32 cellular contexts compared by ENCODE assay signal in the genomic region with DNA sequence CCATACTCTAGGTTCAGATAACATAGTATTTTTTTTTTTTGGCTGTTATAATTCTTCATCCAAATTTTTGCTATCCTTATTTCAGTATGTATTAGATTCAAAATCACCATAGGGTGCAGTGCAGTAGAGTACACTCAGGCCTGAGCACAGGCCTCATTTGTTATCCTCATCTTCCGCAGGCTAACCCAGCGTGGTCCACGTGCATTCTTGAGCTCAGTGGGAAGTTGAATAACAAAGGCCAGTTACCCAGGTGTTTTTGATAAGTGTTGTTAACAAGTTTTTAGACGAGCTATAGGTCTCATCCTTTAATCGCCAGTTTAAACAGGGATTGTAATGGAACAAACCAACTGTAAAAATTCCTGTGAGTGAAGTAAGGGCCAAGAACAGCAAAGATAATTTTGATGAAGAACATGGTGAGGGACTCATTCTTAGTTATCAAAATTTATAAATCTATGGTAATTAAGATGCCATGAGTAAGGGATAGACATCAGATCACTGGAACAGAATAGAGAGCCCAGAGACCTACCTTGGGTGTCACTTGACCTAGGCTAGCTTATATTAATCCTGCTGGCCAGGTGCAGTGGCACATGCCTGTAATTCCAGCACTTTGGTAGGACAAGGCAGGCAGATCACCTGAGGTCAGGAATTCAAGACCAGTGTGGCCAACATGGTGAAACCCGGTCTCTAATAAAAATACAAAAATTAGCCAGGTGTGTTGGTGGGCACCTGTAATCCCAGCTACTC. TPM values are rescaled to one million over a fixed set of nuclear protein-coding genes. Genes with fewer than 3 reads are reported as not detected.
"Had no signal": no experiment of that assay in that cellular context is flagged by ENCODE, and none has a peak within 500 bp of the region (broad histone marks: within the 10 kb centered on the region; RNA-seq: fewer than 3 reads in every experiment).

No MANE protein-coding gene starts in this region.

- H3K27me3 Mint-ChIP-seq: activated B cell treated with CpG ODN at 0.5 μM for 24 hours; activated CD4-positive, alpha-beta memory T cell treated with anti-CD3 and anti-CD28 coated beads, Interleukin-2, amount 10 ng/mL, durations not matched to agents 7 days and 5 days; activated CD8-positive, alpha-beta memory T cell treated with anti-CD3 and anti-CD28 coated beads, Interleukin-2, amount 10 ng/mL, durations not matched to agents 7 days and 5 days; activated naive CD4-positive, alpha-beta T cell treated with anti-CD3 and anti-CD28 coated beads, Interleukin-2, amount 10 ng/mL, durations not matched to agents 7 days and 5 days; activated naive CD8-positive, alpha-beta T cell; activated naive CD8-positive, alpha-beta T cell treated with anti-CD3 and anti-CD28 coated beads, Interleukin-2, amount 50 U/mL, for 24 hours had no signal

- H3K27me3 ChIP-seq: brain microvascular endothelial cell, cardiac muscle cell, SJCRH30 had no signal

- H3K4me3 Mint-ChIP-seq: activated B cell treated with CpG ODN at 0.5 μM for 24 hours; activated CD4-positive, alpha-beta memory T cell treated with anti-CD3 and anti-CD28 coated beads, Interleukin-2, amount 10 ng/mL, durations not matched to agents 7 days and 5 days; activated CD8-positive, alpha-beta memory T cell treated with anti-CD3 and anti-CD28 coated beads, Interleukin-2, amount 10 ng/mL, durations not matched to agents 7 days and 5 days; activated naive CD4-positive, alpha-beta T cell treated with anti-CD3 and anti-CD28 coated beads, Interleukin-2, amount 10 ng/mL, durations not matched to agents 7 days and 5 days; activated naive CD8-positive, alpha-beta T cell; activated naive CD8-positive, alpha-beta T cell treated with anti-CD3 and anti-CD28 coated beads, Interleukin-2, amount 50 U/mL, for 24 hours; T-helper 1 cell treated with Interleukin-12 subunit alpha and Interleukin-12 subunit beta and Interleukin-4 antibody, amounts not matched to agents 30 μg/mL and 1 μg/mL, for 36 hours; T-helper 2 cell treated with Interferon-gamma antibody and Interleukin-4, amounts not matched to agents 5 μg/mL and 100 μg/mL, for 36 hours had no signal

- FAIRE-seq: TTC549 had no signal

- DNase-seq: activated B cell treated with CpG ODN at 0.5 μM for 24 hours; activated CD4-positive, alpha-beta memory T cell treated with anti-CD3 and anti-CD28 coated beads, Interleukin-2, amount 10 ng/mL, durations not matched to agents 7 days and 5 days; activated CD4-positive, alpha-beta T cell treated with anti-CD3 and anti-CD28 coated beads for 1 hour; activated CD4-positive, alpha-beta T cell treated with anti-CD3 and anti-CD28 coated beads for 48 hours; activated CD8-positive, alpha-beta memory T cell treated with anti-CD3 and anti-CD28 coated beads for 24 hours; activated CD8-positive, alpha-beta memory T cell treated with anti-CD3 and anti-CD28 coated beads, Interleukin-2, amount 10 ng/mL, durations not matched to agents 7 days and 5 days; activated CD8-positive, alpha-beta memory T cell treated with anti-CD3 and anti-CD28 coated beads, Interleukin-2, amount 50 U/mL, for 48 hours; activated effector memory CD4-positive, alpha-beta T cell treated with Interleukin-2 at 50 U/mL for 16 hours; activated naive CD4-positive, alpha-beta T cell treated with anti-CD3 and anti-CD28 coated beads, Interleukin-2, amount 10 ng/mL, durations not matched to agents 7 days and 5 days; activated naive CD8-positive, alpha-beta T cell treated with anti-CD3 and anti-CD28 coated beads, Interleukin-2, amount 50 U/mL, for 24 hours; activated T-cell treated with anti-CD3 and anti-CD28 coated beads, Interleukin-2, amount 50 U/mL, for 48 hours; anterior cingulate cortex; brain microvascular endothelial cell; Karpas-422; MM.1S; MV-4-11; NCI-H1092; NCI-H1436 treated with DMSO at 0.1 percent for 48 hours; NCI-H1694 treated with DMSO at 0.1 percent for 48 hours; NCI-H2029; NCI-H345; NCI-H524 treated with DMSO at 0.1 percent for 48 hours; SHP77; SJCRH30 had no signal

- H3K9me3 ChIP-seq: SJCRH30 had no signal

- H3K27ac ChIP-seq: brain microvascular endothelial cell, cardiac muscle cell, SJCRH30, SK-N-MC had no signal

- H3K4me3 ChIP-seq: cardiac muscle cell, SJCRH30, SK-N-MC had no signal

- H3K9me3 Mint-ChIP-seq: activated B cell treated with CpG ODN at 0.5 μM for 24 hours; activated CD4-positive, alpha-beta memory T cell treated with anti-CD3 and anti-CD28 coated beads, Interleukin-2, amount 10 ng/mL, durations not matched to agents 7 days and 5 days; activated naive CD4-positive, alpha-beta T cell treated with anti-CD3 and anti-CD28 coated beads, Interleukin-2, amount 10 ng/mL, durations not matched to agents 7 days and 5 days; activated naive CD8-positive, alpha-beta T cell treated with anti-CD3 and anti-CD28 coated beads, Interleukin-2, amount 50 U/mL, for 24 hours; T-helper 1 cell treated with Interleukin-12 subunit alpha and Interleukin-12 subunit beta and Interleukin-4 antibody, amounts not matched to agents 30 μg/mL and 1 μg/mL, for 36 hours; T-helper 2 cell treated with Interferon-gamma antibody and Interleukin-4, amounts not matched to agents 5 μg/mL and 100 μg/mL, for 36 hours had no signal

- H3K4me1 Mint-ChIP-seq: activated B cell treated with CpG ODN at 0.5 μM for 24 hours; activated CD4-positive, alpha-beta memory T cell treated with anti-CD3 and anti-CD28 coated beads, Interleukin-2, amount 10 ng/mL, durations not matched to agents 7 days and 5 days; activated CD8-positive, alpha-beta memory T cell treated with anti-CD3 and anti-CD28 coated beads, Interleukin-2, amount 10 ng/mL, durations not matched to agents 7 days and 5 days; activated naive CD4-positive, alpha-beta T cell treated with anti-CD3 and anti-CD28 coated beads, Interleukin-2, amount 10 ng/mL, durations not matched to agents 7 days and 5 days; activated naive CD8-positive, alpha-beta T cell treated with anti-CD3 and anti-CD28 coated beads, Interleukin-2, amount 50 U/mL, for 24 hours had no signal

- H3K27ac Mint-ChIP-seq: activated B cell treated with CpG ODN at 0.5 μM for 24 hours; activated CD4-positive, alpha-beta memory T cell treated with anti-CD3 and anti-CD28 coated beads, Interleukin-2, amount 10 ng/mL, durations not matched to agents 7 days and 5 days; activated CD8-positive, alpha-beta memory T cell treated with anti-CD3 and anti-CD28 coated beads, Interleukin-2, amount 10 ng/mL, durations not matched to agents 7 days and 5 days; activated naive CD4-positive, alpha-beta T cell treated with anti-CD3 and anti-CD28 coated beads, Interleukin-2, amount 10 ng/mL, durations not matched to agents 7 days and 5 days; activated naive CD8-positive, alpha-beta T cell; activated naive CD8-positive, alpha-beta T cell treated with anti-CD3 and anti-CD28 coated beads, Interleukin-2, amount 50 U/mL, for 24 hours; T-helper 1 cell treated with Interleukin-12 subunit alpha and Interleukin-12 subunit beta and Interleukin-4 antibody, amounts not matched to agents 30 μg/mL and 1 μg/mL, for 36 hours; T-helper 2 cell treated with Interferon-gamma antibody and Interleukin-4, amounts not matched to agents 5 μg/mL and 100 μg/mL, for 36 hours had no signal

- H3K4me1 ChIP-seq: SJCRH30 had no signal

RNA-seq across cellular contexts. Expression of gene SPATA45, which starts 32.7 kb away (rescaled TPM):
- total RNA-seq: activated B cell treated with CpG ODN at 0.5 μM for 24 hours; activated CD4-positive, alpha-beta memory T cell treated with anti-CD3 and anti-CD28 coated beads, Interleukin-2, amount 10 ng/mL, durations not matched to agents 7 days and 5 days; activated CD8-positive, alpha-beta memory T cell treated with anti-CD3 and anti-CD28 coated beads, Interleukin-2, amount 10 ng/mL, durations not matched to agents 7 days and 5 days; NCI-H460; RPMI7951; SJCRH30 had no signal
- polyA plus RNA-seq: cardiac muscle cell had no signal
